ENCODE assay signal across 8 cellular contexts in genomic region chr7:20307119-20307518, GRCh38. TPM values are rescaled to one million over a fixed set of nuclear protein-coding genes. Genes with fewer than 3 reads are reported as not detected.
DNase-seq lines count a peak whose midpoint lies in the region; ATAC-seq lines count a peak whose summit lies in the region.

No MANE protein-coding gene starts in this region.

- H3K4me1 ChIP-seq in naive thymus-derived CD4-positive, alpha-beta T cell (ENCODE audit: control insufficient read depth in 2 of 2, insufficient read depth in 2 of 2, low read length in 2 of 2), result no peaks in the 10 kb centered on the region

- POLR2A ChIA-PET in naive thymus-derived CD4-positive, alpha-beta T cell (lab: Charles Lee), result no interaction called here

- H3K9me3 Mint-ChIP-seq in naive thymus-derived CD4-positive, alpha-beta T cell, result no peaks in the 10 kb centered on the region

- H3K27ac Mint-ChIP-seq in naive thymus-derived CD4-positive, alpha-beta T cell, result no peak overlapping the region

- H3K27me3 ChIP-seq in naive thymus-derived CD4-positive, alpha-beta T cell (ENCODE audit: control insufficient read depth in 2 of 2, insufficient read depth in 2 of 2, low read length in 2 of 2), result no peaks in the 10 kb centered on the region

- H3K27ac ChIP-seq in naive thymus-derived CD4-positive, alpha-beta T cell (ENCODE audit: low read depth, low read length), result no peak overlapping the region

- peak; percentile 65 for ATAC-seq in GM18517 (IDR thresholded peaks at IDR 0.05; ENCODE audit: unreplicated experiment)
- peak; percentile 71 for ATAC-seq in HG02759 (IDR thresholded peaks at IDR 0.05; ENCODE audit: unreplicated experiment)
- ATAC-seq in naive thymus-derived CD4-positive, alpha-beta T cell, result no peak

- no peaks in the 10 kb centered on the region for H3K36me3 Mint-ChIP-seq in naive thymus-derived CD4-positive, alpha-beta T cell

- intact Hi-C loops in naive thymus-derived CD4-positive, alpha-beta T cell (cut with micrococcal nuclease), result no loop called here

- no peaks in the 10 kb centered on the region for H3K4me1 Mint-ChIP-seq in naive thymus-derived CD4-positive, alpha-beta T cell

- CTCF ChIA-PET in naive thymus-derived CD4-positive, alpha-beta T cell (lab: Charles Lee), result no interaction called here

- no peaks in the 10 kb centered on the region for H3K9me3 ChIP-seq in naive thymus-derived CD4-positive, alpha-beta T cell (ENCODE audit: control insufficient read depth in 2 of 3, low read length in 3 of 3)

- peak; percentile 21 for DNase-seq in NCI-H2196 treated with DMSO at 0.1 percent for 48 hours (lab: John Stamatoyannopoulos, UW; ENCODE audit: unreplicated experiment)
- peak; percentile 47 for DNase-seq in iris pigment epithelial cell (ENCODE audit: low read depth)
- DNase-seq in NCI-H187 (lab: John Stamatoyannopoulos, UW), result no peak
- no peak for DNase-seq in stimulated activated CD4-positive, alpha-beta T cell treated with anti-CD3 and anti-CD28 coated beads, Interleukin-4, amount 100 ng/mL, for 24 hours
- DNase-seq in NCI-H1694 treated with DMSO at 0.1 percent for 48 hours (lab: John Stamatoyannopoulos, UW), result no peak
- DNase-seq in naive thymus-derived CD4-positive, alpha-beta T cell, result no peak

- peaks cover 0 to 4% (median 0%) of the 10 kb centered on the region in 5 donors for H3K27me3 Mint-ChIP-seq in naive thymus-derived CD4-positive, alpha-beta T cell

- H3K4me3 Mint-ChIP-seq in naive thymus-derived CD4-positive, alpha-beta T cell, result no peak overlapping the region

- no peak overlapping the region for H3K4me3 ChIP-seq in naive thymus-derived CD4-positive, alpha-beta T cell (ENCODE audit: low read length)

- H3K36me3 ChIP-seq in naive thymus-derived CD4-positive, alpha-beta T cell (ENCODE audit: control insufficient read depth in 2 of 3, insufficient read depth in 3 of 3, low read length in 3 of 3), result no peaks in the 10 kb centered on the region

RNA-seq across cellular contexts. Expression of gene ITGB8, which starts 23.6 kb away (rescaled TPM):
- total RNA-seq in naive thymus-derived CD4-positive, alpha-beta T cell, result 1 to 10 TPM in 1 of 5 experiments, under 1 TPM in 2, not detected in 2; 0.08 to 2.9 (median 0.85) TPM
- polyA plus RNA-seq in naive thymus-derived CD4-positive, alpha-beta T cell, result not detected

Comparison
In these comparisons a context has a peak if more than half of its experiments do, and no peak if none do; other contexts are left out.
1. DNase-seq: peak in NCI-H2196 treated with DMSO at 0.1 percent for 48 hours (single experiment) and iris pigment epithelial cell (single experiment); none in NCI-H187 (0 of 2), stimulated activated CD4-positive, alpha-beta T cell treated with anti-CD3 and anti-CD28 coated beads, Interleukin-4, amount 100 ng/mL, for 24 hours (single experiment), NCI-H1694 treated with DMSO at 0.1 percent for 48 hours (single experiment) and naive thymus-derived CD4-positive, alpha-beta T cell (0 of 9).